ENCODE assay signal across 18 cellular contexts in the genomic region with DNA sequence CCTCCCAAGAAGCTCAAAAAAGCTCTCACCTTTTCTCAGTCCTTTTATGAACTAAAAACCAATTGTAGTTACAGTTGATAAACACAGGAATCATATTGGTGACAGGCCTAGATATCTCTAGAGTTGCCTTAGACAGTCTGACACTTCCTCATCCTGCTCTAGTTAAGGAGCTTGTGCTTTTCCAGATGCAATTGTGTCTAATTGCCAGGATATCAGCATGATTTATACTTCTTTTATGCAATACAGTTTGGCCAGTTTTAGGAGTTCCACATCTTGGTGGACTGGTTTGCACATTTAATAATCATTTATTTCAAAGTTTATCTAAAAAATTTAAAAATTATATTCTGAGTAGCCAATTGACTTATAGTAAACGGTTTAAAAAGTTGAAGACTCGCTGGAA.
"Had no signal": no experiment of that assay in that cellular context is flagged by ENCODE, and none has a peak within 500 bp of the region (broad histone marks: within the 10 kb centered on the region; RNA-seq: fewer than 3 reads in every experiment).

No MANE protein-coding gene starts in this region.

- H3K4me1 Mint-ChIP-seq: naive thymus-derived CD8-positive, alpha-beta T cell had no signal

- H3K27ac Mint-ChIP-seq: naive thymus-derived CD8-positive, alpha-beta T cell had no signal

- H3K36me3 ChIP-seq: gastrocnemius medialis had no signal

- H3K9me3 ChIP-seq: esophagus squamous epithelium, gastrocnemius medialis, mucosa of descending colon, ovary, right atrium auricular region, suprapubic skin, tibial artery, upper lobe of right lung, vagina had no signal

- H3K4me3 ChIP-seq: esophagus squamous epithelium, gastrocnemius medialis, mucosa of descending colon, ovary, right atrium auricular region, suprapubic skin, tibial artery, upper lobe of right lung, vagina had no signal

- H3K4me1 ChIP-seq: gastrocnemius medialis, right atrium auricular region, tibial artery, vagina had no signal

- H3K36me3 Mint-ChIP-seq: naive thymus-derived CD8-positive, alpha-beta T cell had no signal

- H3K27me3 ChIP-seq: esophagus squamous epithelium, gastrocnemius medialis, ovary, right atrium auricular region, suprapubic skin, tibial artery, upper lobe of right lung, vagina had no signal

- H3K27ac ChIP-seq: gastrocnemius medialis, ovary, upper lobe of right lung, vagina had no signal

- DNase-seq: dermis blood vessel endothelial cell; esophagus squamous epithelium; gastrocnemius medialis; glutamatergic neuron; mammary epithelial cell; mucosa of descending colon; naive thymus-derived CD8-positive, alpha-beta T cell; ovary; small intestine; stimulated activated CD4-positive, alpha-beta T cell treated with anti-CD3 and anti-CD28 coated beads, Interleukin-12 subunit alpha, Interleukin-12 subunit beta, amount 100 ng/mL, for 4 hours; stimulated activated naive CD4-positive, alpha-beta T cell treated with Interleukin-2 at 50 U/mL for 16 hours; tibial artery; upper lobe of right lung had no signal

- H3K9me3 Mint-ChIP-seq: naive thymus-derived CD8-positive, alpha-beta T cell; neural crest cell had no signal

- H3K4me3 Mint-ChIP-seq: naive thymus-derived CD8-positive, alpha-beta T cell; neural crest cell had no signal

- ATAC-seq: gastrocnemius medialis; left lobe of liver; mucosa of descending colon; naive thymus-derived CD8-positive, alpha-beta T cell; upper lobe of right lung had no signal
